In the genomic region with DNA sequence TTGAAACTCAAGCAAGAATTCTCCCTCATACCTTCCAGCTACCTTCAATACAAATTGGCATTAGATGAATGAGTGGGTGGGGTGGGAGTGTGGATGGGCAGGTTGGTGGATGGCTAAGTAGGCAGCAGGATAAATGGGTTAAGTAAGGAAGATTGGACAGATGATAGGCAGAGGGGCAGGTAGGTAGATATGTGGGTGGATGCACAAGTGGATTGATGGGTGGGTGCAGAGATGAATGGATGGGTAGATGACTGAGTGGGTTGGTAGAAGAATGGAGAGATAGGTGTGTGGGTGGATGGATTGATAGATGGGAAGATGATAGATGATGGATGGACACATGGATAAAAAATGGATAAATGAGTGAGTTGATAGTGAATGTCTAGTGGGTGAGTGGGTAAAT, we compare ENCODE assay signal across 23 cellular contexts. TPM values are rescaled to one million over a fixed set of nuclear protein-coding genes. Genes with fewer than 3 reads are reported as not detected.
DNase-seq lines count a peak whose midpoint lies in the region; ATAC-seq and TF ChIP-seq lines count a peak whose summit lies in the region.
"Had no signal": no experiment of that assay in that cellular context is flagged by ENCODE, and none has a peak within 500 bp of the region (broad histone marks: within the 10 kb centered on the region; RNA-seq: fewer than 3 reads in every experiment).

No MANE protein-coding gene starts in this region.

- in situ Hi-C loops in G401 (cut with HindIII; ENCODE audit: low sequenced_read_pairs), result no loop called here

- H3K4me1 ChIP-seq in naive thymus-derived CD4-positive, alpha-beta T cell (ENCODE audit: control insufficient read depth in 2 of 2, insufficient read depth in 2 of 2, low read length in 2 of 2), result peaks cover 45 to 79% of the 10 kb centered on the region in 2 donors
- H3K4me1 ChIP-seq: gastrocnemius medialis, neural progenitor cell, right lobe of liver had no signal

- H3K36me3 ChIP-seq in naive thymus-derived CD4-positive, alpha-beta T cell (ENCODE audit: control insufficient read depth in 2 of 3, insufficient read depth in 3 of 3, low read length in 3 of 3), result peaks cover 0 to 20% (median 0%) of the 10 kb centered on the region in 3 experiments
- H3K36me3 ChIP-seq: gastrocnemius medialis, neural progenitor cell, right lobe of liver had no signal

- ATAC-seq in activated CD8-positive, alpha-beta memory T cell treated with anti-CD3 and anti-CD28 coated beads, Interleukin-2, amount 10 ng/mL, durations not matched to agents 7 days and 5 days, result no peak
- no peak for ATAC-seq in CD4-positive, alpha-beta T cell (ENCODE audit: poor library complexity)
- no peak for ATAC-seq in naive thymus-derived CD4-positive, alpha-beta T cell
- ATAC-seq: gastrocnemius medialis had no signal

- DNase-seq in activated CD8-positive, alpha-beta memory T cell treated with anti-CD3 and anti-CD28 coated beads, Interleukin-2, amount 10 ng/mL, durations not matched to agents 7 days and 5 days, result no peak
- no peak for DNase-seq in activated CD8-positive, alpha-beta memory T cell treated with anti-CD3 and anti-CD28 coated beads, Interleukin-2, amount 50 U/mL, for 48 hours
- no peak for DNase-seq in CD4-positive, alpha-beta T cell
- DNase-seq in activated T-helper 1 cell treated with anti-CD3 and anti-CD28 coated beads, Interleukin-12 subunit alpha, Interleukin-12 subunit beta, Interleukin-2, Interleukin-4 antibody, amounts not matched to agents 30 ng/mL and 10 ng/mL and 1 ng/mL, durations not matched to agents 14 hours and 24 hours and 36 hours (ENCODE audit: low spot score), result no peak
- DNase-seq in naive thymus-derived CD4-positive, alpha-beta T cell, result no peak
- DNase-seq in substantia nigra (lab: John Stamatoyannopoulos, UW), result no peak
- DNase-seq in G401 (ENCODE audit: low spot score), result no peak
- DNase-seq in AG08396 (ENCODE audit: low spot score), result no peak
- DNase-seq: activated CD4-positive, alpha-beta T cell treated with anti-CD3 and anti-CD28 coated beads, Interleukin-2, amount 50 U/mL, for 48 hours; activated naive CD4-positive, alpha-beta T cell treated with Interleukin-2 at 50 U/mL for 16 hours; caudate nucleus; dermis blood vessel endothelial cell; NCI-H1436 treated with DMSO at 0.1 percent for 48 hours; NCI-H446; NCI-H82; right lobe of liver; stimulated activated CD4-positive, alpha-beta T cell treated with anti-CD3 and anti-CD28 coated beads, Interleukin-2, amount 100 ng/mL, for 48 hours; trophoblast cell had no signal

- POLR2A ChIA-PET in CD4-positive, alpha-beta T cell (lab: Charles Lee), result interaction anchor here (0.9 kb wide), 1 partner anchor 28 kb away, joined by 3 read pairs; a partner anchor contains a TSS
- POLR2A ChIA-PET in naive thymus-derived CD4-positive, alpha-beta T cell (lab: Charles Lee), result interaction anchor here (0.7 kb wide), 1 partner anchor 11 kb away, joined by 3 read pairs; no protein-coding TSS in a partner anchor

- CTCF ChIA-PET in activated CD8-positive, alpha-beta memory T cell treated with anti-CD3 and anti-CD28 coated beads, Interleukin-2, amount 10 ng/mL, durations not matched to agents 7 days and 5 days (lab: Charles Lee), result no interaction called here
- CTCF ChIA-PET in CD4-positive, alpha-beta T cell (lab: Charles Lee), result interaction anchor here (0.7 kb wide), 1 partner anchor 11 kb away, joined by 3 read pairs; no protein-coding TSS in a partner anchor
- CTCF ChIA-PET in naive thymus-derived CD4-positive, alpha-beta T cell (lab: Charles Lee), result interaction anchor here (1.4 kb wide), 1 partner anchor 28 kb away, joined by 5 read pairs; a partner anchor contains a TSS

- H3K9me3 ChIP-seq in CD4-positive, alpha-beta T cell (ENCODE audit: control insufficient read depth, low read length), result no peaks in the 10 kb centered on the region
- H3K9me3 ChIP-seq in naive thymus-derived CD4-positive, alpha-beta T cell (ENCODE audit: control insufficient read depth in 2 of 3, low read length in 3 of 3), result no peaks in the 10 kb centered on the region
- H3K9me3 ChIP-seq: gastrocnemius medialis, right lobe of liver had no signal

- TF ChIP-seq CTCF in CD4-positive, alpha-beta T cell (IDR thresholded peaks at IDR 0.05), result no peak

- H3K9me3 Mint-ChIP-seq in activated CD8-positive, alpha-beta memory T cell treated with anti-CD3 and anti-CD28 coated beads, Interleukin-2, amount 10 ng/mL, durations not matched to agents 7 days and 5 days (ENCODE audit: low read depth), result no peaks in the 10 kb centered on the region
- no peaks in the 10 kb centered on the region for H3K9me3 Mint-ChIP-seq in CD4-positive, alpha-beta T cell
- no peaks in the 10 kb centered on the region for H3K9me3 Mint-ChIP-seq in activated T-helper 1 cell treated with anti-CD3 and anti-CD28 coated beads, Interleukin-12 subunit alpha, Interleukin-12 subunit beta, Interleukin-2, Interleukin-4 antibody, amounts not matched to agents 30 ng/mL and 10 ng/mL and 1 ng/mL, durations not matched to agents 14 hours and 24 hours and 36 hours
- peaks cover 0 to 4% (median 0%) of the 10 kb centered on the region in 11 donors for H3K9me3 Mint-ChIP-seq in naive thymus-derived CD4-positive, alpha-beta T cell
- H3K9me3 Mint-ChIP-seq: neural progenitor cell had no signal

- H3K36me3 Mint-ChIP-seq in activated CD8-positive, alpha-beta memory T cell treated with anti-CD3 and anti-CD28 coated beads, Interleukin-2, amount 10 ng/mL, durations not matched to agents 7 days and 5 days, result no peaks in the 10 kb centered on the region
- H3K36me3 Mint-ChIP-seq in CD4-positive, alpha-beta T cell (ENCODE audit: low read depth), result peaks cover 73% of the 10 kb centered on the region
- peaks cover 6% of the 10 kb centered on the region for H3K36me3 Mint-ChIP-seq in activated T-helper 1 cell treated with anti-CD3 and anti-CD28 coated beads, Interleukin-12 subunit alpha, Interleukin-12 subunit beta, Interleukin-2, Interleukin-4 antibody, amounts not matched to agents 30 ng/mL and 10 ng/mL and 1 ng/mL, durations not matched to agents 14 hours and 24 hours and 36 hours (ENCODE audit: low read depth)
- peaks cover 7 to 40% (median 18%) of the 10 kb centered on the region in 5 donors for H3K36me3 Mint-ChIP-seq in naive thymus-derived CD4-positive, alpha-beta T cell
- H3K36me3 Mint-ChIP-seq: neural progenitor cell had no signal

- peak overlapping the region; percentile 64 for H3K27ac ChIP-seq in CD4-positive, alpha-beta T cell (ENCODE audit: low read depth, low read length)
- peak overlapping the region; percentile 60 for H3K27ac ChIP-seq in naive thymus-derived CD4-positive, alpha-beta T cell (ENCODE audit: low read depth, low read length)
- no peak overlapping the region for H3K27ac ChIP-seq in substantia nigra (ENCODE audit: low read depth, low read length, poor library complexity, severe bottlenecking)
- H3K27ac ChIP-seq: gastrocnemius medialis, neural progenitor cell, right lobe of liver, SK-N-MC had no signal

- H3K27ac Mint-ChIP-seq in activated CD8-positive, alpha-beta memory T cell treated with anti-CD3 and anti-CD28 coated beads, Interleukin-2, amount 10 ng/mL, durations not matched to agents 7 days and 5 days, result peak overlapping the region; percentile 45
- H3K27ac Mint-ChIP-seq in CD4-positive, alpha-beta T cell, result peak overlapping the region; percentile 88
- no peak overlapping the region for H3K27ac Mint-ChIP-seq in activated T-helper 1 cell treated with anti-CD3 and anti-CD28 coated beads, Interleukin-12 subunit alpha, Interleukin-12 subunit beta, Interleukin-2, Interleukin-4 antibody, amounts not matched to agents 30 ng/mL and 10 ng/mL and 1 ng/mL, durations not matched to agents 14 hours and 24 hours and 36 hours
- H3K27ac Mint-ChIP-seq in naive thymus-derived CD4-positive, alpha-beta T cell, result peak overlapping the region; percentile 44 to 97 (median 90)
- H3K27ac Mint-ChIP-seq: neural progenitor cell, progenitor cell of endocrine pancreas had no signal

- intact Hi-C loops in CD4-positive, alpha-beta T cell (cut with DNase I, micrococcal nuclease), result no loop called here
- intact Hi-C loops in activated T-helper 1 cell treated with anti-CD3 and anti-CD28 coated beads, Interleukin-12 subunit alpha, Interleukin-12 subunit beta, Interleukin-2, Interleukin-4 antibody, amounts not matched to agents 30 ng/mL and 10 ng/mL and 1 ng/mL, durations not matched to agents 14 hours and 24 hours and 36 hours (cut with micrococcal nuclease), result no loop called here
- intact Hi-C loops in naive thymus-derived CD4-positive, alpha-beta T cell (cut with micrococcal nuclease), result no loop called here

- H3K4me3 ChIP-seq in naive thymus-derived CD4-positive, alpha-beta T cell (ENCODE audit: low read length), result peak overlapping the region; percentile 52
- H3K4me3 ChIP-seq: gastrocnemius medialis, neural progenitor cell, right lobe of liver, SK-N-MC had no signal

- no peaks in the 10 kb centered on the region for H3K27me3 Mint-ChIP-seq in activated CD8-positive, alpha-beta memory T cell treated with anti-CD3 and anti-CD28 coated beads, Interleukin-2, amount 10 ng/mL, durations not matched to agents 7 days and 5 days
- H3K27me3 Mint-ChIP-seq in CD4-positive, alpha-beta T cell, result no peaks in the 10 kb centered on the region
- no peaks in the 10 kb centered on the region for H3K27me3 Mint-ChIP-seq in activated T-helper 1 cell treated with anti-CD3 and anti-CD28 coated beads, Interleukin-12 subunit alpha, Interleukin-12 subunit beta, Interleukin-2, Interleukin-4 antibody, amounts not matched to agents 30 ng/mL and 10 ng/mL and 1 ng/mL, durations not matched to agents 14 hours and 24 hours and 36 hours (ENCODE audit: insufficient read depth)
- H3K27me3 Mint-ChIP-seq in naive thymus-derived CD4-positive, alpha-beta T cell, result no peaks in the 10 kb centered on the region
- H3K27me3 Mint-ChIP-seq: progenitor cell of endocrine pancreas had no signal

- no peak overlapping the region for H3K4me3 Mint-ChIP-seq in activated CD8-positive, alpha-beta memory T cell treated with anti-CD3 and anti-CD28 coated beads, Interleukin-2, amount 10 ng/mL, durations not matched to agents 7 days and 5 days
- peak overlapping the region; percentile 69 for H3K4me3 Mint-ChIP-seq in CD4-positive, alpha-beta T cell
- peak overlapping the region; percentile 15 for H3K4me3 Mint-ChIP-seq in activated T-helper 1 cell treated with anti-CD3 and anti-CD28 coated beads, Interleukin-12 subunit alpha, Interleukin-12 subunit beta, Interleukin-2, Interleukin-4 antibody, amounts not matched to agents 30 ng/mL and 10 ng/mL and 1 ng/mL, durations not matched to agents 14 hours and 24 hours and 36 hours
- H3K4me3 Mint-ChIP-seq in naive thymus-derived CD4-positive, alpha-beta T cell, result peak overlapping the region; percentile 57 to 86 (median 74)
- H3K4me3 Mint-ChIP-seq: neural progenitor cell had no signal

- H3K4me1 Mint-ChIP-seq in activated CD8-positive, alpha-beta memory T cell treated with anti-CD3 and anti-CD28 coated beads, Interleukin-2, amount 10 ng/mL, durations not matched to agents 7 days and 5 days, result peaks cover 27% of the 10 kb centered on the region
- H3K4me1 Mint-ChIP-seq in CD4-positive, alpha-beta T cell (ENCODE audit: low read depth), result peaks cover 90% of the 10 kb centered on the region
- H3K4me1 Mint-ChIP-seq in activated T-helper 1 cell treated with anti-CD3 and anti-CD28 coated beads, Interleukin-12 subunit alpha, Interleukin-12 subunit beta, Interleukin-2, Interleukin-4 antibody, amounts not matched to agents 30 ng/mL and 10 ng/mL and 1 ng/mL, durations not matched to agents 14 hours and 24 hours and 36 hours (ENCODE audit: low read depth), result peaks cover 46% of the 10 kb centered on the region
- peaks cover 54 to 100% (median 89%) of the 10 kb centered on the region in 7 donors for H3K4me1 Mint-ChIP-seq in naive thymus-derived CD4-positive, alpha-beta T cell

- H3K27me3 ChIP-seq in CD4-positive, alpha-beta T cell (ENCODE audit: control insufficient read depth, insufficient read depth, low read length), result no peaks in the 10 kb centered on the region
- no peaks in the 10 kb centered on the region for H3K27me3 ChIP-seq in naive thymus-derived CD4-positive, alpha-beta T cell (ENCODE audit: control insufficient read depth in 2 of 2, insufficient read depth in 2 of 2, low read length in 2 of 2)
- H3K27me3 ChIP-seq: gastrocnemius medialis, neural progenitor cell, right lobe of liver had no signal

RNA-seq across cellular contexts. Expression of a gene that starts 27.6 kb away (rescaled TPM):
- total RNA-seq in activated CD8-positive, alpha-beta memory T cell treated with anti-CD3 and anti-CD28 coated beads, Interleukin-2, amount 10 ng/mL, durations not matched to agents 7 days and 5 days, result 1 to 10 TPM in 1 of 2 experiments, under 1 TPM in 1; 0.14 to 1.9 TPM
- total RNA-seq in CD4-positive, alpha-beta T cell, result 10 to 100 TPM; 66.8 to 67.6 TPM
- total RNA-seq in activated T-helper 1 cell treated with anti-CD3 and anti-CD28 coated beads, Interleukin-12 subunit alpha, Interleukin-12 subunit beta, Interleukin-2, Interleukin-4 antibody, amounts not matched to agents 30 ng/mL and 10 ng/mL and 1 ng/mL, durations not matched to agents 14 hours and 24 hours and 36 hours, result 0.69 and 0.88 TPM in 2 replicates
- 100 to 1,000 TPM in 2 of 5 experiments, 10 to 100 TPM in 2, 1 to 10 TPM in 1; 8.0 to 133 (median 70.5) TPM for total RNA-seq in naive thymus-derived CD4-positive, alpha-beta T cell
- polyA plus RNA-seq in naive thymus-derived CD4-positive, alpha-beta T cell, result 10 to 100 TPM; 30.5 to 44.8 TPM
- total RNA-seq in G401 (2014; rRNA removed; shearing (Covaris generic)), result 0.14 TPM in 1 of 2 replicates, not detected in the other
- polyA plus RNA-seq: BJ had no signal

RNA-seq across cellular contexts. Expression of a gene that starts 51.7 kb away (rescaled TPM):
- total RNA-seq in activated CD8-positive, alpha-beta memory T cell treated with anti-CD3 and anti-CD28 coated beads, Interleukin-2, amount 10 ng/mL, durations not matched to agents 7 days and 5 days, result 10 to 100 TPM; 46.1 to 47.3 TPM
- total RNA-seq in CD4-positive, alpha-beta T cell, result 10 to 100 TPM; 73.6 to 75.4 TPM
- total RNA-seq in activated T-helper 1 cell treated with anti-CD3 and anti-CD28 coated beads, Interleukin-12 subunit alpha, Interleukin-12 subunit beta, Interleukin-2, Interleukin-4 antibody, amounts not matched to agents 30 ng/mL and 10 ng/mL and 1 ng/mL, durations not matched to agents 14 hours and 24 hours and 36 hours, result 37.5 and 38.3 TPM in 2 replicates
- total RNA-seq in naive thymus-derived CD4-positive, alpha-beta T cell, result 10 to 100 TPM; 39.7 to 54.8 (median 51.3) TPM
- polyA plus RNA-seq in naive thymus-derived CD4-positive, alpha-beta T cell, result 10 to 100 TPM; 38.0 to 50.4 TPM
- 83.4 and 84.3 TPM in 2 replicates for total RNA-seq in G401 (2014; rRNA removed; shearing (Covaris generic))
